In genomic region chr18:51164327-51165290, GRCh38 we compare ENCODE assay signal across 15 cellular contexts. TPM values are rescaled to one million over a fixed set of nuclear protein-coding genes. Genes with fewer than 3 reads are reported as not detected.
DNase-seq lines count a peak whose midpoint lies in the region; ATAC-seq and TF ChIP-seq lines count a peak whose summit lies in the region.
"Had no signal": no experiment of that assay in that cellular context is flagged by ENCODE, and none has a peak within 500 bp of the region (broad histone marks: within the 10 kb centered on the region; RNA-seq: fewer than 3 reads in every experiment).

No MANE protein-coding gene starts in this region.

- H3K27me3 Mint-ChIP-seq in Caco-2 (ENCODE audit: insufficient read depth, unreplicated experiment) = no peaks in the 10 kb centered on the region
- H3K27me3 Mint-ChIP-seq: CD8-positive, alpha-beta memory T cell had no signal

- TF ChIP-seq CTCF in A673 (conservative IDR thresholded peaks at IDR 0.05; ENCODE audit: low read depth, low read length) = no peak
- no peak for TF ChIP-seq CTCF in Caco-2 (IDR thresholded peaks at IDR 0.05; ENCODE audit: insufficient read depth in 1 of 2, low read depth in 1 of 2, low read length in 1 of 2, severe bottlenecking in 1 of 2, unreplicated experiment in 1 of 2)

- H3K9me3 ChIP-seq in A673 (ENCODE audit: low read depth, low read length, poor library complexity, severe bottlenecking) = no peaks in the 10 kb centered on the region
- no peaks in the 10 kb centered on the region for H3K9me3 ChIP-seq in Caco-2
- H3K9me3 ChIP-seq: Peyer's patch had no signal

- H3K36me3 Mint-ChIP-seq in Caco-2 (ENCODE audit: insufficient read depth, unreplicated experiment) = no peaks in the 10 kb centered on the region
- H3K36me3 Mint-ChIP-seq: CD8-positive, alpha-beta memory T cell had no signal

- BruUV-seq in A673 (replicated peaks; lab: Mats Ljungman, UMichigan) (no TSS peak), Caco-2 (replicated peaks; lab: Mats Ljungman, UMichigan) (no TSS peak)

- DNase-seq in A673 (ENCODE audit: low spot score) = peak; percentile 17
- peak; percentile 50 for DNase-seq in H7
- peak; percentile 57 for DNase-seq in SK-MEL-5 (ENCODE audit: low read depth, low spot score)
- DNase-seq in foreskin melanocyte = peak; percentile 59
- DNase-seq in left ventricle myocardium superior = no peak
- DNase-seq in middle frontal gyrus (ENCODE audit: extremely low spot score, low spot score) = no peak
- no peak for DNase-seq in Caco-2
- DNase-seq: anterior cingulate cortex; CD8-positive, alpha-beta memory T cell; NCI-H187 treated with DMSO at 0.1 percent for 48 hours; NCI-H510A; Peyer's patch; stimulated activated CD4-positive, alpha-beta T cell treated with anti-CD3 and anti-CD28 coated beads, Interleukin-15, amount 100 ng/mL, for 24 hours; SW 1271 had no signal

- no peak overlapping the region for H3K27ac ChIP-seq in A673 (ENCODE audit: low read depth, low read length, poor library complexity, severe bottlenecking)
- H3K27ac ChIP-seq: Peyer's patch had no signal

- no peaks in the 10 kb centered on the region for H3K4me1 Mint-ChIP-seq in Caco-2 (ENCODE audit: low read depth, unreplicated experiment)

- no peak overlapping the region for H3K27ac Mint-ChIP-seq in Caco-2 (ENCODE audit: unreplicated experiment)

- POLR2A ChIA-PET in A673 (lab: Charles Lee; ENCODE audit: low non-redundant PET) = no interaction called here
- POLR2A ChIA-PET in Caco-2 (lab: Charles Lee) = no interaction called here

- H3K36me3 ChIP-seq in A673 (ENCODE audit: insufficient read depth, low read length, poor library complexity, severe bottlenecking) (no peaks in the 10 kb centered on the region), H7 (replicated peaks; ENCODE audit: control insufficient read depth, insufficient read depth, low read length) (no peaks in the 10 kb centered on the region), Caco-2 (ENCODE audit: control insufficient read depth, insufficient read depth, low read length) (no peaks in the 10 kb centered on the region)
- H3K36me3 ChIP-seq: Peyer's patch had no signal

- no peak overlapping the region for H3K4me3 ChIP-seq in A673 (ENCODE audit: low read depth, low read length, poor library complexity, severe bottlenecking)
- no peak overlapping the region for H3K4me3 ChIP-seq in H7 (ENCODE audit: insufficient read depth, low read depth, low read length)
- H3K4me3 ChIP-seq in Caco-2 (ENCODE audit: low read depth, low read length) = no peak overlapping the region
- H3K4me3 ChIP-seq: Peyer's patch had no signal

- ATAC-seq in left ventricle myocardium superior (no peak), HG02610 (IDR thresholded peaks at IDR 0.05; ENCODE audit: unreplicated experiment) (no peak)

- H3K4me1 ChIP-seq in A673 (ENCODE audit: insufficient read depth, low read length, poor library complexity, severe bottlenecking) = peaks cover 4% of the 10 kb centered on the region
- no peaks in the 10 kb centered on the region for H3K4me1 ChIP-seq in Caco-2
- H3K4me1 ChIP-seq: Peyer's patch had no signal

- H3K9me3 Mint-ChIP-seq in Caco-2 (ENCODE audit: unreplicated experiment) = no peaks in the 10 kb centered on the region
- H3K9me3 Mint-ChIP-seq: CD8-positive, alpha-beta memory T cell had no signal

- H3K27me3 ChIP-seq in A673 (replicated peaks; ENCODE audit: insufficient read depth, low read depth, low read length, poor library complexity) (no peaks in the 10 kb centered on the region), H7 (ENCODE audit: control insufficient read depth, insufficient read depth, low read length) (no peaks in the 10 kb centered on the region), Caco-2 (replicated peaks; ENCODE audit: control insufficient read depth, insufficient read depth, low read length) (no peaks in the 10 kb centered on the region)
- H3K27me3 ChIP-seq: Peyer's patch had no signal

- intact Hi-C loops in A673 (cut with micrococcal nuclease; ENCODE audit: unreplicated experiment) (no loop called here), left ventricle myocardium superior (cut with micrococcal nuclease) (no loop called here), Caco-2 (cut with micrococcal nuclease; ENCODE audit: unreplicated experiment) (no loop called here)

- in situ Hi-C loops in SK-MEL-5 (cut with HindIII; ENCODE audit: low pct_unique_long_range_greater_than_20kb, low sequenced_read_pairs) = no loop called here

- CTCF ChIA-PET in A673 (lab: Charles Lee) = interaction anchor here (0.5 kb wide), 1 partner anchor 783 kb away, joined by 9 read pairs; no protein-coding TSS in a partner anchor
- CTCF ChIA-PET in Caco-2 (lab: Charles Lee) = no interaction called here

- H3K4me3 Mint-ChIP-seq in Caco-2 (ENCODE audit: unreplicated experiment) = no peak overlapping the region
- H3K4me3 Mint-ChIP-seq: CD8-positive, alpha-beta memory T cell had no signal

RNA-seq across cellular contexts. Expression of gene MEX3C, which starts 32.9 kb away (rescaled TPM):
- total RNA-seq in A673 (2021) (55.9 and 60.2 TPM in 2 replicates), left ventricle myocardium superior (23.1 TPM), Caco-2 (2022) (44.8 and 47.0 TPM in 2 replicates)
- total RNA-seq in H7 (2014; rRNA removed; shearing (Covaris generic)) = 69.8 and 73.7 TPM in 2 replicates
- total RNA-seq in SK-MEL-5 (2014; rRNA removed; shearing (Covaris generic)) = 72.9 and 76.3 TPM in 2 replicates
- polyA plus RNA-seq in SK-MEL-5 (2015; cell fraction: cytosol; rRNA removed) = 49.9 and 64.6 TPM in 2 replicates
- 37.2 and 37.8 TPM in 2 replicates for polyA plus RNA-seq in SK-MEL-5 (2015; cell fraction: nucleus; rRNA removed)

Comparison
In these comparisons a context has a peak if more than half of its experiments do, and no peak if none do; other contexts are left out.
1. DNase-seq: peak in A673 (single experiment), H7 (single experiment), SK-MEL-5 (single experiment) and foreskin melanocyte (single experiment); none in left ventricle myocardium superior (single experiment), middle frontal gyrus (single experiment) and Caco-2 (0 of 2).